33 cellular contexts compared by ENCODE assay signal in the genomic region with DNA sequence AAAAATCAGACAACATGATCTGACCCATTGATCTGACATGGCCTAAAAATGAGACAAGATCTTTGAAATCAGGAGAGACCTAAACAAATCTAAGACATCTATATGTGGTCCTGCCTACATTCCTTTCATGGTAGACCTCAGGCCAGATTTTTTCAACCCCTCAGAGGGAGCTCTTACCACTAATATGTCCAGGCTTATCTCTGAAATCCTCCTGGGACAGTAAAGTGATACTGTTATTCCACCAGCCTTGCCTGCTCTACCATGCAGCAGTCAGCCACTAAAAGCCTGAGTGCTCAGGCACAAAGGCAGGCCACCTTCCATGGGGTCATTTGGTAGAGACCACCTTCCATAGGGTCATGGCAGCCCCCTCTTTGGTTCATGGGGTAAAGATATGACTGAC.
"Had no signal": no experiment of that assay in that cellular context is flagged by ENCODE, and none has a peak within 500 bp of the region (broad histone marks: within the 10 kb centered on the region; RNA-seq: fewer than 3 reads in every experiment).

No MANE protein-coding gene starts in this region.

- ATAC-seq: activated CD8-positive, alpha-beta T cell treated with anti-CD3 and anti-CD28 coated beads for 36 hours; activated naive CD4-positive, alpha-beta T cell treated with anti-CD3 and anti-CD28 coated beads, Interleukin-2, amount 50 U/mL, for 72 hours; activated T-cell treated with anti-CD3 and anti-CD28 coated beads, Interleukin-2, amount 50 U/mL, for 4 hours; activated T-cell treated with anti-CD3 and anti-CD28 coated beads, Interleukin-2, amount 50 U/mL, for 72 hours; activated T-helper 17 cell treated with anti-CD3 and anti-CD28 coated beads, Interleukin-2, amount 50 U/mL, for 72 hours; body of pancreas had no signal

- DNase-seq: activated B cell treated with CpG ODN at 0.5 μM for 24 hours; activated CD4-positive, alpha-beta memory T cell treated with anti-CD3 and anti-CD28 coated beads for 36 hours; activated CD4-positive, alpha-beta T cell treated with anti-CD3 and anti-CD28 coated beads for 4 hours; activated CD4-positive, alpha-beta T cell treated with anti-CD3 and anti-CD28 coated beads, Interleukin-2, amount 10 ng/mL, durations not matched to agents 24 days and 14 days; activated CD4-positive, alpha-beta T cell treated with anti-CD3 and anti-CD28 coated beads, Interleukin-2, amount 50 U/mL, for 1 hour; activated CD4-positive, alpha-beta T cell treated with anti-CD3 and anti-CD28 coated beads, Interleukin-2, amount 50 U/mL, for 4 hours; activated CD4-positive, CD25-positive, alpha-beta regulatory T cell treated with anti-CD3 and anti-CD28 coated beads, Interleukin-2, amount 50 U/mL, for 72 hours; activated CD8-positive, alpha-beta memory T cell treated with anti-CD3 and anti-CD28 coated beads, Interleukin-2, amount 50 U/mL, for 4 hours; activated CD8-positive, alpha-beta T cell treated with anti-CD3 and anti-CD28 coated beads for 36 hours; activated effector memory CD4-positive, alpha-beta T cell treated with anti-CD3 and anti-CD28 coated beads, Interleukin-2, amount 50 U/mL, for 16 hours; activated gamma-delta T cell treated with Interleukin-2 at 50 U/mL for 16 hours; activated naive CD4-positive, alpha-beta T cell; activated naive CD4-positive, alpha-beta T cell treated with anti-CD3 and anti-CD28 coated beads for 36 hours; activated naive CD4-positive, alpha-beta T cell treated with anti-CD3 and anti-CD28 coated beads, Interleukin-2, amount 50 U/mL, for 16 hours; activated naive CD8-positive, alpha-beta T cell treated with anti-CD3 and anti-CD28 coated beads for 36 hours; activated T-cell treated with anti-CD3 and anti-CD28 coated beads for 4 hours; activated T-cell treated with anti-CD3 and anti-CD28 coated beads, Interleukin-2, amount 50 U/mL, for 1 hour; activated T-cell treated with anti-CD3 and anti-CD28 coated beads, Interleukin-2, amount 50 U/mL, for 4 hours; activated T-cell treated with anti-CD3 and anti-CD28 coated beads, Interleukin-2, amount 50 U/mL, for 72 hours; adrenal gland; amniotic stem cell; aorta; body of pancreas; brain microvascular endothelial cell; central memory CD4-positive, alpha-beta T cell; T-helper 2 cell; T-helper 9 cell had no signal

- H3K27me3 ChIP-seq: adrenal gland, body of pancreas, brain microvascular endothelial cell, breast epithelium had no signal

- H3K4me1 ChIP-seq: adrenal gland, body of pancreas, breast epithelium had no signal

- FAIRE-seq: astrocyte, TTC549 had no signal

- H3K36me3 ChIP-seq: adrenal gland, brain microvascular endothelial cell, breast epithelium had no signal

- H3K4me3 ChIP-seq: adrenal gland, body of pancreas, breast epithelium had no signal

- H3K9me3 ChIP-seq: adrenal gland, body of pancreas, breast epithelium had no signal

- H3K27ac ChIP-seq: adrenal gland, body of pancreas, brain microvascular endothelial cell, breast epithelium, VCaP had no signal
